ENCODE assay signal across 8 cellular contexts in the genomic region with DNA sequence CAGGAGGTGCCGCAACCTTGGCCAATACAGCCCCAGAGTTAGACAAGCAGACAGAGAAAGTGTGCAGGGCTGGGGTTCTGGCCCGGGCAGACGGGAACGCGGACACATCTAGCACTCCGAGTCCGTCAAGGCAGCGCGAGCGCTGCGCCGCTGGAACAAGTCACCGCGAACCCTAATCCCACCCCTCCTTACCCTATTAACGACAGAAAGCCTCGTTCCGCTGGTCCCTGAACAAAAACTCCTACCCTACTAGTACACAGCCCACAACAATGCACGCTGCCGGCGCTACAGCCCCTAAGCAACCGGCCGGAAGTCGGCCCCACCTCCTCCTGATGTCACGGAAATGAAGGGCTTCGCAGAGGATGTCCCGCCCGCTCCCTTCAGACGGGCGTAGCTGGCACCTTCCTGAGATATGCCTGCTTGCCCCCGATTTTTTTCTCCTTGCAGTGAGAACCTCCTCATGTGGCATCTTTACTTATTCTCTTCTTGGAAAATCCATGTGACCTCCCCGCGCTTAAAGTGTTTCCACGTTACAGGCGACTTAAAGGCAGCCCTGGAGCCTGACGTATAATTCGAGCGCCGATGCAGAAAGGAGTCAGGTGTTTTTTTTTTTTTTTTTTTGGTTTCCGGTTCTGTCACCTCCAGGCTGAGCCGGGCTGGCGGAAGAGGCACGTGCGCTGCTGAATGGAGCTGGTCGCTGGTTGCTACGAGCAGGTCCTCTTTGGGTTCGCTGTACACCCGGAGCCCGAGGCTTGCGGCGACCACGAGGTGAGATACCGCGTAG. TPM values are rescaled to one million over a fixed set of nuclear protein-coding genes. Genes with fewer than 3 reads are reported as not detected.
DNase-seq lines count a peak whose midpoint lies in the region; ATAC-seq, FAIRE-seq and TF ChIP-seq lines count a peak whose summit lies in the region.

TSS of gene C6orf52 (minus strand) at position 315 of the 784 bp plus-strand sequence. CDS start 7,066 bp downstream, outside the sequence.
A gene with protein sequence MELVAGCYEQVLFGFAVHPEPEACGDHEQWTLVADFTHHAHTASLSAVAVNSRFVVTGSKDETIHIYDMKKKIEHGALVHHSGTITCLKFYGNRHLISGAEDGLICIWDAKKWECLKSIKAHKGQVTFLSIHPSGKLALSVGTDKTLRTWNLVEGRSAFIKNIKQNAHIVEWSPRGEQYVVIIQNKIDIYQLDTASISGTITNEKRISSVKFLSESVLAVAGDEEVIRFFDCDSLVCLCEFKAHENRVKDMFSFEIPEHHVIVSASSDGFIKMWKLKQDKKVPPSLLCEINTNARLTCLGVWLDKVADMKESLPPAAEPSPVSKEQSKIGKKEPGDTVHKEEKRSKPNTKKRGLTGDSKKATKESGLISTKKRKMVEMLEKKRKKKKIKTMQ (plus strand): TSS at position 671 of the 784 bp plus-strand sequence. CDS start 14 bp downstream, at position 685.

- H2BK5ac ChIP-seq in mesenchymal stem cell (ENCODE audit: low read depth, low read length, poor library complexity, severe bottlenecking): peak within 1 kb of the TSS; percentile 87

- POLR2A ChIA-PET in Caco-2 (lab: Charles Lee): interaction anchor here (0.5 to 1.5 kb wide), 18 partner anchors 28 to 1856 kb away, joined by 3 to 21 read pairs (median 5); partner anchors contain the start of genes TMEM14B and TMEM14C

- H3K9ac ChIP-seq in endocrine pancreas (ENCODE audit: control insufficient read depth, insufficient read depth, low read length) (peak within 1 kb of the TSS; percentile 99), mesenchymal stem cell (ENCODE audit: low read length) (peak within 1 kb of the TSS; percentile 98)

- ATAC-seq in GM21381 (IDR thresholded peaks at IDR 0.05; ENCODE audit: unreplicated experiment): peak; percentile 98
- peak; percentile 95 for ATAC-seq in activated CD8-positive, alpha-beta memory T cell treated with anti-CD3 and anti-CD28 coated beads, Interleukin-2, amount 10 ng/mL, durations not matched to agents 7 days and 5 days

- under 1% methylated on average over 53 of the region's 53 CpGs for WGBS in mesenchymal stem cell

- no peaks in the 10 kb centered on the region for H3K4me1 Mint-ChIP-seq in Caco-2 (ENCODE audit: low read depth, unreplicated experiment)
- peaks cover 41% of the 10 kb centered on the region for H3K4me1 Mint-ChIP-seq in activated CD8-positive, alpha-beta memory T cell treated with anti-CD3 and anti-CD28 coated beads, Interleukin-2, amount 10 ng/mL, durations not matched to agents 7 days and 5 days

- H2BK12ac ChIP-seq in mesenchymal stem cell (ENCODE audit: low read length in 2 of 2): peak within 1 kb of the TSS in 1 of 2 experiments; percentile 10

- H3K4ac ChIP-seq in mesenchymal stem cell (ENCODE audit: low read depth in 1 of 2, low read length in 2 of 2): peak within 1 kb of the TSS; percentile 90 to 92

- TSS peak; percentile 80 for BruUV-seq in Caco-2 (replicated peaks; lab: Mats Ljungman, UMichigan)

- H3K27me3 Mint-ChIP-seq in Caco-2 (ENCODE audit: insufficient read depth, unreplicated experiment): no peaks in the 10 kb centered on the region
- H3K27me3 Mint-ChIP-seq in activated CD8-positive, alpha-beta memory T cell treated with anti-CD3 and anti-CD28 coated beads, Interleukin-2, amount 10 ng/mL, durations not matched to agents 7 days and 5 days: no peaks in the 10 kb centered on the region

- H3K18ac ChIP-seq in mesenchymal stem cell (ENCODE audit: low read depth in 1 of 2, low read length in 2 of 2): peak within 1 kb of the TSS; percentile 79 to 99

- peaks cover 7% of the 10 kb centered on the region; the same call in 1 of the 2 replicates for H3K4me1 ChIP-seq in Caco-2
- H3K4me1 ChIP-seq in endocrine pancreas (ENCODE audit: control insufficient read depth, insufficient read depth, low read length): peaks cover 11% of the 10 kb centered on the region
- peaks cover 4% of the 10 kb centered on the region for H3K4me1 ChIP-seq in mesenchymal stem cell (ENCODE audit: control insufficient read depth, insufficient read depth, low read depth, low read length)

- H3K9me3 Mint-ChIP-seq in Caco-2 (ENCODE audit: unreplicated experiment): no peaks in the 10 kb centered on the region
- H3K9me3 Mint-ChIP-seq in activated CD8-positive, alpha-beta memory T cell treated with anti-CD3 and anti-CD28 coated beads, Interleukin-2, amount 10 ng/mL, durations not matched to agents 7 days and 5 days (ENCODE audit: low read depth): no peaks in the 10 kb centered on the region

- peak within 1 kb of the TSS; percentile 94 for H3K4me2 ChIP-seq in mesenchymal stem cell (ENCODE audit: low read length, poor library complexity, severe bottlenecking)

- DNase-seq in Caco-2 (peak; percentile 93), HTR-8/SVneo (ENCODE audit: insufficient read length, low spot score) (peak; percentile 96), NOMO-1 treated with DMSO at 0.1 percent for 48 hours (lab: John Stamatoyannopoulos, UW; ENCODE audit: unreplicated experiment) (peak; percentile 95), mesenchymal stem cell (peak; percentile 96)
- peak; percentile 96 for DNase-seq in activated CD8-positive, alpha-beta memory T cell treated with anti-CD3 and anti-CD28 coated beads, Interleukin-2, amount 10 ng/mL, durations not matched to agents 7 days and 5 days
- DNase-seq in stimulated activated CD8-positive, alpha-beta memory T cell treated with anti-CD3 and anti-CD28 coated beads, Interleukin-12 subunit alpha, Interleukin-12 subunit beta, amount 100 ng/mL, for 24 hours (ENCODE audit: extremely low read depth): peak; percentile 86

- peak; percentile 49 for FAIRE-seq in HTR-8/SVneo (lab: Jason Lieb, UNC)

- TF ChIP-seq CTCF in Caco-2 (IDR thresholded peaks at IDR 0.05; ENCODE audit: insufficient read depth in 1 of 2, low read depth in 1 of 2, low read length in 1 of 2, severe bottlenecking in 1 of 2, unreplicated experiment in 1 of 2): no peak

- peak within 1 kb of the TSS; percentile 46 for H3K4me3 ChIP-seq in Caco-2 (ENCODE audit: low read depth, low read length)
- H3K4me3 ChIP-seq in endocrine pancreas (ENCODE audit: control insufficient read depth, insufficient read depth, low read length): peak within 1 kb of the TSS; percentile 98
- peak within 1 kb of the TSS; percentile 91 for H3K4me3 ChIP-seq in mesenchymal stem cell (ENCODE audit: insufficient read depth in 1 of 2, low read depth in 1 of 2, low read length in 2 of 2)

- peak within 1 kb of the TSS; percentile 94 for H4K8ac ChIP-seq in mesenchymal stem cell (ENCODE audit: low read length)

- peak within 1 kb of the TSS; percentile 98 for H3K27ac ChIP-seq in mesenchymal stem cell (ENCODE audit: low read length, poor library complexity, severe bottlenecking)

- H3K27me3 ChIP-seq in Caco-2 (replicated peaks; ENCODE audit: control insufficient read depth, insufficient read depth, low read length) (no peaks in the 10 kb centered on the region), endocrine pancreas (ENCODE audit: control insufficient read depth, insufficient read depth, low read length) (no peaks in the 10 kb centered on the region), mesenchymal stem cell (ENCODE audit: control insufficient read depth in 1 of 2, insufficient read depth in 1 of 2, low read length in 2 of 2) (no peaks in the 10 kb centered on the region)

- H3K27ac Mint-ChIP-seq in Caco-2 (ENCODE audit: unreplicated experiment): peak within 1 kb of the TSS; percentile 99
- peak within 1 kb of the TSS; percentile 100 for H3K27ac Mint-ChIP-seq in activated CD8-positive, alpha-beta memory T cell treated with anti-CD3 and anti-CD28 coated beads, Interleukin-2, amount 10 ng/mL, durations not matched to agents 7 days and 5 days

- peak within 1 kb of the TSS; percentile 30 for H4K91ac ChIP-seq in mesenchymal stem cell (ENCODE audit: low read length)

- H3K36me3 ChIP-seq in Caco-2 (ENCODE audit: control insufficient read depth, insufficient read depth, low read length) (no peaks in the 10 kb centered on the region), endocrine pancreas (ENCODE audit: control insufficient read depth, insufficient read depth, low read length) (no peaks in the 10 kb centered on the region), mesenchymal stem cell (ENCODE audit: control insufficient read depth in 1 of 2, insufficient read depth in 2 of 2, low read depth in 1 of 2, low read length in 2 of 2) (peaks cover 15 to 21% of the 10 kb centered on the region in 2 experiments)

- peaks cover 19% of the 10 kb centered on the region for H3K79me1 ChIP-seq in mesenchymal stem cell (replicated peaks; ENCODE audit: low read length, poor library complexity, severe bottlenecking)

- no peak within 1 kb of the TSS for H2BK120ac ChIP-seq in mesenchymal stem cell (ENCODE audit: low read depth, low read length)

- peak within 1 kb of the TSS; percentile 74 for H2AK5ac ChIP-seq in mesenchymal stem cell (ENCODE audit: low read length, severe bottlenecking)

- H3K36me3 Mint-ChIP-seq in Caco-2 (ENCODE audit: insufficient read depth, unreplicated experiment): peaks cover 28% of the 10 kb centered on the region
- peaks cover 24% of the 10 kb centered on the region for H3K36me3 Mint-ChIP-seq in activated CD8-positive, alpha-beta memory T cell treated with anti-CD3 and anti-CD28 coated beads, Interleukin-2, amount 10 ng/mL, durations not matched to agents 7 days and 5 days

- intact Hi-C loops in Caco-2 (cut with micrococcal nuclease; ENCODE audit: unreplicated experiment): loop anchor here (1.0 to 10.0 kb wide), 5 partner anchors 28 to 184 kb away; partner anchors contain the start of gene TMEM14B

- H3K9me3 ChIP-seq in Caco-2 (no peaks in the 10 kb centered on the region), endocrine pancreas (ENCODE audit: control insufficient read depth, low read length) (no peaks in the 10 kb centered on the region), mesenchymal stem cell (ENCODE audit: control insufficient read depth, low read length) (no peaks in the 10 kb centered on the region)

- H2AFZ ChIP-seq in mesenchymal stem cell (ENCODE audit: low read depth, low read length): peak within 1 kb of the TSS; percentile 85

- no peak within 1 kb of the TSS for H2BK15ac ChIP-seq in mesenchymal stem cell (ENCODE audit: low read depth, poor library complexity, severe bottlenecking)

- H3K4me3 Mint-ChIP-seq in Caco-2 (ENCODE audit: unreplicated experiment): peak within 1 kb of the TSS; percentile 86
- peak within 1 kb of the TSS; percentile 93 for H3K4me3 Mint-ChIP-seq in activated CD8-positive, alpha-beta memory T cell treated with anti-CD3 and anti-CD28 coated beads, Interleukin-2, amount 10 ng/mL, durations not matched to agents 7 days and 5 days

- CTCF ChIA-PET in Caco-2 (lab: Charles Lee): interaction anchor here (0.6 to 1.1 kb wide), 7 partner anchors 19 to 127 kb away, joined by 3 to 7 read pairs (median 4); partner anchors contain the start of gene TMEM14C
- CTCF ChIA-PET in activated CD8-positive, alpha-beta memory T cell treated with anti-CD3 and anti-CD28 coated beads, Interleukin-2, amount 10 ng/mL, durations not matched to agents 7 days and 5 days (lab: Charles Lee): interaction anchor here (0.7 to 1.4 kb wide), 7 partner anchors 11 to 183 kb away, joined by 3 to 13 read pairs (median 5); no protein-coding TSS in a partner anchor

- H3K23ac ChIP-seq in mesenchymal stem cell (ENCODE audit: low read length in 2 of 2): peak within 1 kb of the TSS in 1 of 2 experiments; percentile 73

- peak within 1 kb of the TSS in 1 of 2 experiments; percentile 96 for H3K14ac ChIP-seq in mesenchymal stem cell (ENCODE audit: low read length in 2 of 2)

RNA-seq across cellular contexts. Expression of gene C6orf52, which starts in this region (rescaled TPM):
- total RNA-seq in Caco-2 (2022): 3.1 and 4.3 TPM in 2 replicates
- total RNA-seq in activated CD8-positive, alpha-beta memory T cell treated with anti-CD3 and anti-CD28 coated beads, Interleukin-2, amount 10 ng/mL, durations not matched to agents 7 days and 5 days: 1 to 10 TPM; 2.5 to 2.7 TPM
- 1.7 TPM for polyA plus RNA-seq in mesenchymal stem cell (2013, experiment 1 of 2)
- 2.4 TPM for polyA plus RNA-seq in mesenchymal stem cell (2013, experiment 2 of 2)

RNA-seq across cellular contexts. Expression of the second gene that starts in this region (rescaled TPM):
- 23.9 and 25.9 TPM in 2 replicates for total RNA-seq in Caco-2 (2022)
- 10 to 100 TPM; 13.1 to 22.8 TPM for total RNA-seq in activated CD8-positive, alpha-beta memory T cell treated with anti-CD3 and anti-CD28 coated beads, Interleukin-2, amount 10 ng/mL, durations not matched to agents 7 days and 5 days
- 22.4 TPM for polyA plus RNA-seq in mesenchymal stem cell (2013, experiment 1 of 2)
- 23.4 TPM for polyA plus RNA-seq in mesenchymal stem cell (2013, experiment 2 of 2)

Comparison
In these comparisons a context has a peak if more than half of its experiments do, and no peak if none do; other contexts are left out.
1. Peak in every context shown above with its lines: DNase-seq, ATAC-seq, H3K4me3 ChIP-seq and H3K27ac ChIP-seq.
2. H3K4me3 ChIP-seq: peak in every context shown above with its lines; median percentile 98 in endocrine pancreas; 91 in mesenchymal stem cell; 46 in Caco-2.